19 cellular contexts compared by ENCODE assay signal in the genomic region with DNA sequence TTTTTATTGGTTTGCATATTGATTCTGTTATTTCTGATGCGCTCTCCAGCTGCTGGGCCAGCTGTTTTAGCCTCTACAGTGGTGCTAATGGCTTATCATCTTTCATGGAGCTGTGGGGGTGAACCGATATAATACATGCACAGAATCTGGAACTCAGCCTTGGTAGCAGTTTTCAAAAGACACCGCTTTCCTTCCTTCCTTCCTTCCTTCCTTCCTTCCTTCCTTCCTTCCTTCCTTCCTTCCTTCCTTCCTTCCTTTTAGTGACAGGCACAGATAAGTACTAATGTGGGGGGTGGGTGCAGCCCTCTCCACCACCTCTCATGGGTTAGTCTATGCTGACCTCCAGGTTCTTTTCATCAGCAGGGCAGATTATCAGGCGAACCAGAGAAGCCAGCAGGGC. TPM values are rescaled to one million over a fixed set of nuclear protein-coding genes. Genes with fewer than 3 reads are reported as not detected.
DNase-seq lines count a peak whose midpoint lies in the region; ATAC-seq and TF ChIP-seq lines count a peak whose summit lies in the region.
"Had no signal": no experiment of that assay in that cellular context is flagged by ENCODE, and none has a peak within 500 bp of the region (broad histone marks: within the 10 kb centered on the region; RNA-seq: fewer than 3 reads in every experiment).

No MANE protein-coding gene starts in this region.

- TF ChIP-seq POLR2A in NB4 (IDR thresholded peaks at IDR 0.05; ENCODE audit: extremely low read depth, insufficient read length) (no peak), spleen (IDR thresholded peaks at IDR 0.05) (no peak), prostate gland (IDR thresholded peaks at IDR 0.05) (no peak)

- 67 to 79% (median 77%) methylated on average over 4 of the region's 4 CpGs for WGBS in spleen, 5 donors
- 86% methylated on average over 4 of the region's 4 CpGs for WGBS in prostate gland

- peak overlapping the region in 4 of 11 experiments; percentile 67 to 80 (median 76); a peak in 5 of 22 replicates for H3K9ac ChIP-seq in BLaER1 treated with 17β-estradiol and CSF1 and Interleukin-3, amounts not matched to agents 10 nM and 100 nM

- no peaks in the 10 kb centered on the region for H3K36me3 ChIP-seq in BLaER1 treated with 17β-estradiol and CSF1 and Interleukin-3, amounts not matched to agents 10 nM and 100 nM
- H3K36me3 ChIP-seq in spleen = no peaks in the 10 kb centered on the region
- H3K36me3 ChIP-seq in prostate gland = no peaks in the 10 kb centered on the region

- H3K4me3 ChIP-seq in BLaER1 treated with 17β-estradiol and CSF1 and Interleukin-3, amounts not matched to agents 10 nM and 100 nM = no peak overlapping the region
- H3K4me3 ChIP-seq in NB4 (ENCODE audit: low read depth, low read length) (peak overlapping the region; percentile 87), spleen (no peak overlapping the region), prostate gland (no peak overlapping the region)

- ATAC-seq in left lobe of liver = no peak
- no peak for ATAC-seq in GM21526 (IDR thresholded peaks at IDR 0.05; ENCODE audit: low FRiP score, unreplicated experiment)
- no peak for ATAC-seq in HG02840 (IDR thresholded peaks at IDR 0.05; ENCODE audit: low FRiP score, unreplicated experiment)
- ATAC-seq: CD8-positive, alpha-beta T cell; HCT116 had no signal

- peaks cover 31 to 91% (median 85%) of the 10 kb centered on the region in 10 experiments for H3K4me1 ChIP-seq in BLaER1 treated with 17β-estradiol and CSF1 and Interleukin-3, amounts not matched to agents 10 nM and 100 nM
- H3K4me1 ChIP-seq in spleen = peaks cover 0 to 8% (median 3%) of the 10 kb centered on the region in 6 donors
- no peaks in the 10 kb centered on the region for H3K4me1 ChIP-seq in prostate gland (replicated peaks)

- TF ChIP-seq CTCF in NB4 (IDR thresholded peaks at IDR 0.05; ENCODE audit: low read depth, low read length) (no peak), spleen (IDR thresholded peaks at IDR 0.05 in 8 of 11, conservative IDR thresholded peaks at IDR 0.05 in 3 of 11) (no peak), prostate gland (IDR thresholded peaks at IDR 0.05) (no peak)

- H3K4me2 ChIP-seq in BLaER1 treated with 17β-estradiol and CSF1 and Interleukin-3, amounts not matched to agents 10 nM and 100 nM = peak overlapping the region in 9 of 11 experiments; percentile 66 to 93 (median 90); a peak in 17 of 22 replicates

- intact Hi-C loops in spleen (cut with DNase I; ENCODE audit: low total_unique reads) (no loop called here), prostate gland (cut with DNase I) (no loop called here)

- no peaks in the 10 kb centered on the region for H3K27me3 ChIP-seq in BLaER1 treated with 17β-estradiol and CSF1 and Interleukin-3, amounts not matched to agents 10 nM and 100 nM
- H3K27me3 ChIP-seq in spleen (replicated peaks in 1 of 7) (peaks cover 0 to 62% (median 16%) of the 10 kb centered on the region in 7 donors), prostate gland (replicated peaks; ENCODE audit: insufficient read depth) (no peaks in the 10 kb centered on the region)

- no peaks in the 10 kb centered on the region for H3K9me3 ChIP-seq in BLaER1 treated with 17β-estradiol and CSF1 and Interleukin-3, amounts not matched to agents 10 nM and 100 nM (replicated peaks in 1 of 11)
- no peaks in the 10 kb centered on the region for H3K9me3 ChIP-seq in spleen
- H3K9me3 ChIP-seq in prostate gland = no peaks in the 10 kb centered on the region

- no peaks in the 10 kb centered on the region for H4K20me1 ChIP-seq in BLaER1 treated with 17β-estradiol and CSF1 and Interleukin-3, amounts not matched to agents 10 nM and 100 nM

- DNase-seq in NB4 (ENCODE audit: low read depth) (no peak), left lobe of liver (ENCODE audit: low spot score) (peak; percentile 14), spleen (peak; percentile 10), prostate gland (ENCODE audit: low spot score) (no peak)
- DNase-seq in effector CD4-positive, alpha-beta T cell = no peak
- DNase-seq: AML-193, COR-L47, DMS 273 treated with DMSO at 0.1 percent for 48 hours, DMS53, GOT3, H7, HFFc6, KG1 had no signal

- peak overlapping the region in 5 of 11 experiments; percentile 76 to 95 (median 89); a peak in 7 of 22 replicates for H3K27ac ChIP-seq in BLaER1 treated with 17β-estradiol and CSF1 and Interleukin-3, amounts not matched to agents 10 nM and 100 nM
- no peak overlapping the region for H3K27ac ChIP-seq in spleen
- no peak overlapping the region for H3K27ac ChIP-seq in prostate gland

RNA-seq across cellular contexts. Expression of a gene that starts 31.9 kb away (rescaled TPM):
- not detected for total RNA-seq in left lobe of liver
- not detected for total RNA-seq in spleen
- polyA plus RNA-seq in spleen = not detected
- total RNA-seq in prostate gland = 1 to 10 TPM in 1 of 2 donors, not detected in 1; 1.5 TPM
- total RNA-seq: CD8-positive, alpha-beta T cell; H7; HFFc6 had no signal
- polyA plus RNA-seq: BJ had no signal

RNA-seq across cellular contexts. Expression of a gene that starts 33.7 kb away (rescaled TPM):
- not detected for total RNA-seq in left lobe of liver
- not detected for total RNA-seq in spleen
- polyA plus RNA-seq in spleen = not detected
- total RNA-seq in prostate gland = under 1 TPM in 1 of 2 donors, not detected in 1; 0.40 TPM
- total RNA-seq: CD8-positive, alpha-beta T cell; H7; HFFc6 had no signal
- polyA plus RNA-seq: BJ had no signal

RNA-seq across cellular contexts. Expression of a gene that starts 37.4 kb away (rescaled TPM):
- not detected for total RNA-seq in left lobe of liver
- not detected for total RNA-seq in spleen
- not detected for polyA plus RNA-seq in spleen
- total RNA-seq in prostate gland = not detected
- total RNA-seq: CD8-positive, alpha-beta T cell; H7; HFFc6 had no signal
- polyA plus RNA-seq: BJ had no signal

Comparison
In these comparisons a context has a peak if more than half of its experiments do, and no peak if none do; other contexts are left out.
1. DNase-seq: peak in left lobe of liver (single experiment) and spleen (single experiment); none in NB4 (single experiment), effector CD4-positive, alpha-beta T cell (single experiment) and prostate gland (single experiment).